7 cellular contexts compared by ENCODE assay signal in the genomic region with DNA sequence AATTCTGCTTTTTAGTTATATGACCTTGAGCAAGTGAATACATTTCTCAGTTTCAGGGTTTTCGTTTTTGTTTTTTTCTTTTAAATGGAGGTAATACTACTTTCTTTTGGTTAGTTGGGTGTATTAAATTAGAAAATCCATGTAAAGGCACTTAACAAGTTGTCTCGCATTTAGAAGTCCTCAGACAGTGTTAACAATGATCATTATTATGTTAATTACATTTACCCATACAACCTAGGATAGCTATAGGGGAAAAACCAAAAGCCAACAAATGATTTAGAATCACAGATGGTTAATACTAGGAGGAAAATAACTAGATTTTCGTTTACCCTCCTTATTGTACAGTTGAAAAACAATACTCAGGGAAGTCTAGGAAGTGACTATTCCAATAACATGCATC.
"Had no signal": no experiment of that assay in that cellular context is flagged by ENCODE, and none has a peak within 500 bp of the region (broad histone marks: within the 10 kb centered on the region; RNA-seq: fewer than 3 reads in every experiment).

No MANE protein-coding gene starts in this region.

- H3K4me3 ChIP-seq: GM23248 had no signal

- H3K4me3 Mint-ChIP-seq: H9, IgD-negative memory B cell had no signal

- H3K27ac Mint-ChIP-seq: H9, IgD-negative memory B cell had no signal

- DNase-seq: GM23248, H9, HCEC 1CT, KBM-7 had no signal

- H3K36me3 Mint-ChIP-seq: IgD-negative memory B cell had no signal

- ATAC-seq: HepG2 had no signal

- H3K27me3 Mint-ChIP-seq: IgD-negative memory B cell had no signal

- H3K27ac ChIP-seq: GM23248, KMS-11 had no signal

- H3K9ac ChIP-seq: GM23248, KMS-11 had no signal
